Comparison of ENCODE assay signal across 11 cellular contexts in the genomic region with DNA sequence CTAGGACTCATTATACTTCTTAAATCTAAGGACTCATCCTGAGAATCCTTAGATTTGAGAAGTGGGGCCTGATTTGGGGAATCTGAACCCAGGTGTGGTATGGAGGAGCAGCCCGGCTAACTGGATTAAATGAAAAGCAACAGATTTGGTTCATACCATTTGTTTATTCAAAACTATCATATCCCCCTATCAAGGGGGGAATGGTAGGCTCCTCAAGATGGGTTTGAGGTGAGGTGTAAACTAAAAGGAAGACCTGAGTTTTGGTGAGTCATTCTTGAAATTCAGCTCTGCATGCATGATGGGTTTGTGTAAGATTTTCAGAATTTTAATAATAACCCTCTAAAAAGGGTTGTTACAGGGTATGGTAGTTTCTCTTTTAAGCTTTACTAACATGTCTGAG. TPM values are rescaled to one million over a fixed set of nuclear protein-coding genes. Genes with fewer than 3 reads are reported as not detected.
A peak's percentile ranks its signal among the peaks of the same experiment; 100 is the strongest.
DNase-seq lines count a peak whose midpoint lies in the region; ATAC-seq and TF ChIP-seq lines count a peak whose summit lies in the region.
"Had no signal": no experiment of that assay in that cellular context is flagged by ENCODE, and none has a peak within 500 bp of the region (broad histone marks: within the 10 kb centered on the region; RNA-seq: fewer than 3 reads in every experiment).

No MANE protein-coding gene starts in this region.

- peaks cover 21% of the 10 kb centered on the region; the same call in 1 of the 2 replicates for H3K9me3 ChIP-seq in OCI-LY7 (ENCODE audit: low read length)
- no peaks in the 10 kb centered on the region for H3K9me3 ChIP-seq in gastrocnemius medialis

- H3K27ac ChIP-seq in OCI-LY7 (ENCODE audit: low read depth, low read length, poor library complexity, severe bottlenecking) (no peak overlapping the region), gastrocnemius medialis (no peak overlapping the region)
- H3K27ac ChIP-seq: coronary artery had no signal

- no peak overlapping the region for H2AFZ ChIP-seq in OCI-LY7 (ENCODE audit: low read length)

- H3K4me3 ChIP-seq in GM06990 (replicated peaks; ENCODE audit: low read depth, low read length) (no peak overlapping the region), OCI-LY7 (ENCODE audit: low read depth, low read length, poor library complexity, severe bottlenecking) (no peak overlapping the region), gastrocnemius medialis (no peak overlapping the region)
- H3K4me3 ChIP-seq: coronary artery had no signal

- in situ Hi-C loops in gastrocnemius medialis (cut with MboI; ENCODE audit: low sequenced_read_pairs in 4 of 4): no loop called here

- POLR2A ChIA-PET in OCI-LY7 (lab: Charles Lee): interaction anchor here (1.1 kb wide), 1 partner anchor 10 kb away, joined by 5 read pairs; no protein-coding TSS in a partner anchor

- TF ChIP-seq CTCF in GM06990 (IDR thresholded peaks at IDR 0.05; ENCODE audit: insufficient read depth, low read length, poor library complexity, severe bottlenecking) (no peak), OCI-LY7 (conservative IDR thresholded peaks at IDR 0.05; ENCODE audit: low read length) (no peak), gastrocnemius medialis (IDR thresholded peaks at IDR 0.05 in 4 of 5, conservative IDR thresholded peaks at IDR 0.05 in 1 of 5) (no peak)

- intact Hi-C loops in OCI-LY7 (cut with micrococcal nuclease; ENCODE audit: unreplicated experiment) (loop anchor here (5.0 kb wide), 2 partner anchors 88 to 218 kb away; partner anchors contain the start of genes MCUB and SEC24B), gastrocnemius medialis (cut with DNase I; ENCODE audit: low total_unique reads) (no loop called here)

- H3K27me3 ChIP-seq in GM06990 (replicated peaks; ENCODE audit: control insufficient read depth, insufficient read depth, low read length): no peaks in the 10 kb centered on the region
- H3K27me3 ChIP-seq in gastrocnemius medialis: no peaks in the 10 kb centered on the region

- H3K4me1 ChIP-seq in OCI-LY7 (ENCODE audit: insufficient read depth, low read length, poor library complexity, severe bottlenecking) (no peaks in the 10 kb centered on the region), gastrocnemius medialis (no peaks in the 10 kb centered on the region)

- H3K4me2 ChIP-seq in OCI-LY7 (ENCODE audit: low read length): no peak overlapping the region

- H3K79me2 ChIP-seq in OCI-LY7 (ENCODE audit: insufficient read depth, low read depth, low read length): no peaks in the 10 kb centered on the region; the same call in 1 of the 2 replicates

- no peak for TF ChIP-seq POLR2A in gastrocnemius medialis (IDR thresholded peaks at IDR 0.05)
- no peak for TF ChIP-seq POLR2A in erythroblast (IDR thresholded peaks at IDR 0.05; ENCODE audit: low read length)

- CTCF ChIA-PET in OCI-LY7 (lab: Charles Lee; ENCODE audit: unreplicated experiment): no interaction called here

- ATAC-seq in GM19023 (IDR thresholded peaks at IDR 0.05; ENCODE audit: unreplicated experiment) (peak; percentile 80), HG02840 (IDR thresholded peaks at IDR 0.05; ENCODE audit: low FRiP score, unreplicated experiment) (peak; percentile 76), gastrocnemius medialis (no peak)

- DNase-seq in GM06990 (ENCODE audit: extremely low read depth, insufficient read length) (peak; percentile 67), OCI-LY7 (ENCODE audit: low spot score) (peak; percentile 6), islet precursor cell (no peak), gastrocnemius medialis (no peak), erythroblast (lab: John Stamatoyannopoulos, UW) (no peak), NCI-H510A treated with DMSO at 0.1 percent for 48 hours (lab: John Stamatoyannopoulos, UW) (no peak)
- DNase-seq: NCI-H524 treated with DMSO at 0.1 percent for 48 hours, occipital lobe had no signal

- H3K9me2 ChIP-seq in OCI-LY7 (ENCODE audit: insufficient read depth, low read length): no peaks in the 10 kb centered on the region

- no TSS peak for BruUV-seq in OCI-LY7 (replicated peaks; lab: Mats Ljungman, UMichigan)

- H3K36me3 ChIP-seq in GM06990 (ENCODE audit: control insufficient read depth, insufficient read depth, low read length): no peaks in the 10 kb centered on the region
- H3K36me3 ChIP-seq in OCI-LY7 (ENCODE audit: insufficient read depth, low read length): peaks cover 23% of the 10 kb centered on the region
- no peaks in the 10 kb centered on the region for H3K36me3 ChIP-seq in gastrocnemius medialis

- no peaks in the 10 kb centered on the region for H4K20me1 ChIP-seq in OCI-LY7 (ENCODE audit: insufficient read depth, low read length)

RNA-seq across cellular contexts. Expression of gene CASP6, which starts 53.4 kb away (rescaled TPM):
- 8.1 and 10.1 TPM in 2 replicates for total RNA-seq in OCI-LY7 (2014; rRNA removed; shearing (Covaris generic))
- total RNA-seq in OCI-LY7 (2022) (9.1 and 9.2 TPM in 2 replicates), gastrocnemius medialis (10 to 100 TPM in 1 of 4 donors, 1 to 10 TPM in 3; 6.6 to 25.2 (median 9.0) TPM)

Comparison
In these comparisons a context has a peak if more than half of its experiments do, and no peak if none do; other contexts are left out.
1. DNase-seq: peak in GM06990 (single experiment) and OCI-LY7 (single experiment); none in islet precursor cell (single experiment), gastrocnemius medialis (0 of 2), erythroblast (0 of 2) and NCI-H510A treated with DMSO at 0.1 percent for 48 hours (single experiment).
2. ATAC-seq: peak in GM19023 (single experiment) and HG02840 (single experiment); none in gastrocnemius medialis (0 of 2).